Comparison of ENCODE assay signal across 8 cellular contexts in the genomic region with DNA sequence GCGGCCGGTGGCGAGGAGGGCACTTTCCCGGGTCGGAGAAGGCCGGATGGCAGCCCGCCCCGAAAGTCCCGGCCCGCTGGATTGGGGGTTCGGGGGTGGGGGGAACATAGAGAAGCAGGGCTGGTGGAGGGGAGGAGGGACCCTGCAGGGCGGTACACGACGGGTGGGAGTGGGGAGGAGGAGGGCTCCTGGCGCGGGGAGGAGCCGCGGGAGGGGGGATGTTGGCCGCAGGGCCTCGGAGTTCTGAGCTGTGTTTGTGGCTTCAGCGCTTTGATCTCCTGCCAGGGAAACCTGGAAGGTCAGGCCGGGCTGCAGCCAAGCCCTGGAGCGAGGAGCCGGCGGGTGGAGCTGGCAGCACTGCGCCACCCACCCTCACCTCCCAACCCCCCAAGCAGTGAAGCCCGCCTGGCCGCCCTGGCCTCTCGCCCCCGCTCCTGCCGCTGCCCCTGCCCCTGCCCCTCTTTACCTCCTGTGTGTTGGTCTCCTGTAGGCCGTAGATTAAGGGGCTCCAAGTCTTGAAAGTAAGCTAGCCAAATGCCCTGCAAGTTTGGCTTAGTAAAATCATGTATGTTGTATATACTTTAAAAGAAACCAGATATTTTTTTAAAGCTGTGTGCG. TPM values are rescaled to one million over a fixed set of nuclear protein-coding genes. Genes with fewer than 3 reads are reported as not detected.
DNase-seq lines count a peak whose midpoint lies in the region; ATAC-seq and TF ChIP-seq lines count a peak whose summit lies in the region.

No MANE protein-coding gene starts in this region.

- H3K4me3 Mint-ChIP-seq in activated naive CD8-positive, alpha-beta T cell treated with anti-CD3 and anti-CD28 coated beads for 36 hours: peak overlapping the region; percentile 44

- intact Hi-C loops in head of caudate nucleus (cut with DNase I): no loop called here

- no peak for TF ChIP-seq CTCF in AG04449 (IDR thresholded peaks at IDR 0.05; ENCODE audit: insufficient read depth, low read length, missing control alignments)

- no peak overlapping the region for H3K27ac Mint-ChIP-seq in activated naive CD8-positive, alpha-beta T cell treated with anti-CD3 and anti-CD28 coated beads for 36 hours

- DNase-seq in AG04449 (ENCODE audit: low read depth, low spot score) (no peak), HK-2 (ENCODE audit: unreplicated experiment) (peak; percentile 84), head of caudate nucleus (peak in 36 of 42 donors; percentile 29 to 86 (median 62)), non-pigmented ciliary epithelial cell (ENCODE audit: low read depth) (peak; percentile 36), NOMO-1 (lab: John Stamatoyannopoulos, UW; ENCODE audit: unreplicated experiment in 2 of 2) (no peak), GF-D8 (lab: John Stamatoyannopoulos, UW) (no peak)
- peak; percentile 35 for DNase-seq in activated naive CD8-positive, alpha-beta T cell treated with anti-CD3 and anti-CD28 coated beads for 36 hours

- POLR2A ChIA-PET in AG04449 (lab: Yijun Ruan, JAX): interaction anchor here (0.6 kb wide), 1 partner anchor 9 kb away, joined by 3 read pairs; no protein-coding TSS in a partner anchor

- peaks cover 2% of the 10 kb centered on the region for H3K36me3 Mint-ChIP-seq in activated naive CD8-positive, alpha-beta T cell treated with anti-CD3 and anti-CD28 coated beads for 36 hours

- no peaks in the 10 kb centered on the region for H3K9me3 Mint-ChIP-seq in activated naive CD8-positive, alpha-beta T cell treated with anti-CD3 and anti-CD28 coated beads for 36 hours

- CTCF ChIA-PET in AG04449 (lab: Yijun Ruan, JAX): interaction anchor here (0.9 to 4.0 kb wide), 5 partner anchors 10 to 175 kb away, joined by 3 to 29 read pairs (median 3); no protein-coding TSS in a partner anchor

- ATAC-seq in HG03175 (IDR thresholded peaks at IDR 0.05; ENCODE audit: unreplicated experiment): no peak

- peaks cover 14% of the 10 kb centered on the region for H3K4me1 Mint-ChIP-seq in activated naive CD8-positive, alpha-beta T cell treated with anti-CD3 and anti-CD28 coated beads for 36 hours

- H3K27me3 Mint-ChIP-seq in activated naive CD8-positive, alpha-beta T cell treated with anti-CD3 and anti-CD28 coated beads for 36 hours: peaks cover 74% of the 10 kb centered on the region

- H3K4me3 ChIP-seq in AG04449 (ENCODE audit: low read depth, low read length): peak overlapping the region; percentile 48

RNA-seq across cellular contexts. Expression of a gene that starts 30.9 kb away (rescaled TPM):
- total RNA-seq in activated naive CD8-positive, alpha-beta T cell treated with anti-CD3 and anti-CD28 coated beads for 36 hours: not detected

RNA-seq across cellular contexts. Expression of a gene that starts 42.1 kb away (rescaled TPM):
- under 1 TPM; 0.28 to 0.29 TPM for total RNA-seq in activated naive CD8-positive, alpha-beta T cell treated with anti-CD3 and anti-CD28 coated beads for 36 hours

Comparison
In these comparisons a context has a peak if more than half of its experiments do, and no peak if none do; other contexts are left out.
1. DNase-seq: peak in HK-2 (single experiment), activated naive CD8-positive, alpha-beta T cell treated with anti-CD3 and anti-CD28 coated beads for 36 hours (single experiment), head of caudate nucleus (36 of 42) and non-pigmented ciliary epithelial cell (single experiment); none in AG04449 (single experiment), NOMO-1 (0 of 2) and GF-D8 (single experiment).